In the genomic region with DNA sequence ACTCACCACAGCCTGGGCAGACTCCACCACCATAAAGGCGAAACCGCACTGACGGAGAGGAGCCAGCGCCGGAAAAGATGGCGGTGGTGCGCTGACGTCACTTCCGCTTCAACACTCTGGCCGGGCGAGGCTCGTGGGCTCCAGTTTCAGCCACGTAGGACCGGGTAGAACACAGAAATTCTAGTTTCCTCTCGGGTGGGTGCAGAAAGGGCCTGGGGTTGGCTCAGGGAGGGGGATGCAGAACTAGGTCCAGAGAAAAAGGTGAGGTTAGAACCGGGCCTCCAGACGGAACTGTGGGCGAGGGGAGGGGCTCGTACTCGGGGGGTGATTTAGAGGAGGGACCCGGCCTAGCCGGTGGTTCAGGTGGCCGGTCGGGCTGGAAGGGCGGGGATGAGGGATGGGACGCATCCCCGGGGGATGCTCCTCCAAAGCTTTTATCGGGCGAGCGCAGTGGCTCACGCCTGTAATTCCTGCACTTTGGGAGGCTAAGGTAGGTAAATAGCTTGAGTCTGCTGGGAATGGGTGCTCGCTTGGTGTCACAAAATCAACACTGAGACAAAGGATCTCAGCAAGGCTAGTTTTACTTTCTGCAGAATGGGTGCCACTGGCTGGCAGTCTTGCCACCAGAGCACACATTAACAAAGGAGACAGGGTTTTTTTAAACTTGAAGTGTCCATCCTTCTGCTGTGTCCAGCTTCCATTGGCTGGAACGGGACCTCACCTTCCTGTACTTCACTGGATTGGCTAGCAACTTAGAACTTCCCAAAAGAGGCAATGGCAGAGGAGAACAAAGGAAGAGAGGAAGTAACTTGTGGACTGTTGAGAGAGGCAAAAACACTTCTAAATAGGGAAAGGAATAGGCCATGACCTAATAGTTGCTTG, we compare ENCODE assay signal across 8 cellular contexts. TPM values are rescaled to one million over a fixed set of nuclear protein-coding genes. Genes with fewer than 3 reads are reported as not detected.
DNase-seq lines count a peak whose midpoint lies in the region; ATAC-seq and TF ChIP-seq lines count a peak whose summit lies in the region.

A gene (minus strand): TSS at position 77 of the 882 bp plus-strand sequence. CDS start 1,776 bp downstream, outside the sequence.

- peak within 1 kb of the TSS; percentile 98 for H3K4me3 Mint-ChIP-seq in activated T-cell treated with anti-CD3 and anti-CD28 coated beads, Interleukin-2, amount 50 U/mL, for 24 hours

- H3K4me3 ChIP-seq in Jurkat, Clone E6-1 (ENCODE audit: low read length), result peak within 1 kb of the TSS; percentile 77
- H3K4me3 ChIP-seq in muscle layer of colon (ENCODE audit: low read depth in 1 of 2, low read length in 2 of 2), result peak within 1 kb of the TSS; percentile 79 to 95

- DNase-seq in COLO829 (ENCODE audit: low spot score), result peak; percentile 68
- peak; percentile 85 for DNase-seq in Jurkat, Clone E6-1 (ENCODE audit: low read depth, low spot score)
- DNase-seq in activated T-cell treated with anti-CD3 and anti-CD28 coated beads, Interleukin-2, amount 50 U/mL, for 24 hours, result peak; percentile 92
- peak; percentile 74 to 77 for DNase-seq in stimulated activated CD8-positive, alpha-beta memory T cell treated with anti-CD3 and anti-CD28 coated beads, Interleukin-7, amount 100 ng/mL, for 1 hour (ENCODE audit: low read depth in 2 of 2)

- no peaks in the 10 kb centered on the region for H3K9me3 ChIP-seq in muscle layer of colon (ENCODE audit: low read length)

- peaks cover 4% of the 10 kb centered on the region for H3K9me3 Mint-ChIP-seq in activated T-cell treated with anti-CD3 and anti-CD28 coated beads, Interleukin-2, amount 50 U/mL, for 24 hours

- H3K27me3 ChIP-seq in muscle layer of colon (ENCODE audit: control insufficient read depth in 1 of 2, insufficient read depth in 2 of 2, low read length in 2 of 2), result no peaks in the 10 kb centered on the region

- ATAC-seq in GM21515 (IDR thresholded peaks at IDR 0.05; ENCODE audit: unreplicated experiment) (peak; percentile 74), esophagus mucosa (peak; percentile 81)

- peaks cover 25% of the 10 kb centered on the region for H3K4me1 Mint-ChIP-seq in activated T-cell treated with anti-CD3 and anti-CD28 coated beads, Interleukin-2, amount 50 U/mL, for 24 hours (ENCODE audit: low read depth)

- H3K9ac ChIP-seq in muscle layer of colon (ENCODE audit: low read length), result peak within 1 kb of the TSS; percentile 69

- peak within 1 kb of the TSS; percentile 88 for H3K27ac ChIP-seq in muscle layer of colon (ENCODE audit: low read depth, low read length)

- peaks cover 11% of the 10 kb centered on the region for H3K4me1 ChIP-seq in muscle layer of colon (ENCODE audit: insufficient read depth, low read length)

- peak within 1 kb of the TSS; percentile 100 for H3K27ac Mint-ChIP-seq in activated T-cell treated with anti-CD3 and anti-CD28 coated beads, Interleukin-2, amount 50 U/mL, for 24 hours

- H3K36me3 ChIP-seq in muscle layer of colon (ENCODE audit: insufficient read depth, low read length), result peaks cover 24% of the 10 kb centered on the region

- H3K36me3 Mint-ChIP-seq in activated T-cell treated with anti-CD3 and anti-CD28 coated beads, Interleukin-2, amount 50 U/mL, for 24 hours (ENCODE audit: low read depth), result peaks cover 50% of the 10 kb centered on the region

- H3K27me3 Mint-ChIP-seq in activated T-cell treated with anti-CD3 and anti-CD28 coated beads, Interleukin-2, amount 50 U/mL, for 24 hours, result no peaks in the 10 kb centered on the region

TF ChIP-seq in PFSK-1, 5 proteins besides CTCF, POLR2A, EP300 and RAD21:
- TF ChIP-seq FOXP2 (optimal IDR thresholded peaks at IDR 0.05; ENCODE audit: borderline replicate concordance, extremely low read depth, extremely low read length, insufficient read depth), result no peak
- peak; percentile 80; the same call in 1 of the 2 replicates for TF ChIP-seq TAF1 (IDR thresholded peaks at IDR 0.05; ENCODE audit: borderline replicate concordance, insufficient read depth, low read length)
- peak; percentile 79 for TF ChIP-seq POLR2AphosphoS5 (IDR thresholded peaks at IDR 0.05; ENCODE audit: low read depth, low read length)

RNA-seq across cellular contexts. Expression of the gene that starts here (rescaled TPM):
- 7.6 TPM for polyA plus RNA-seq in Jurkat, Clone E6-1 (2012; ENCODE audit: insufficient read depth, insufficient read length)
- 13.8 TPM for polyA plus RNA-seq in PFSK-1 (2012; ENCODE audit: insufficient read length, low read depth)
- 41.0 TPM for total RNA-seq in esophagus mucosa

Comparison
In these comparisons a context has a peak if more than half of its experiments do, and no peak if none do; other contexts are left out.
1. Peak in every context shown above with its lines: DNase-seq, ATAC-seq, H3K4me3 ChIP-seq and H3K27ac ChIP-seq.